ENCODE assay signal across 8 cellular contexts in genomic region chr7:16646427-16647081, GRCh38. TPM values are rescaled to one million over a fixed set of nuclear protein-coding genes. Genes with fewer than 3 reads are reported as not detected.
A peak's percentile ranks its signal among the peaks of the same experiment; 100 is the strongest.
DNase-seq lines count a peak whose midpoint lies in the region; ATAC-seq and TF ChIP-seq lines count a peak whose summit lies in the region.

No MANE protein-coding gene starts in this region.

- peaks cover 57% of the 10 kb centered on the region for H3K4me1 ChIP-seq in DOHH2 (ENCODE audit: control insufficient read depth, low read length)

- no peaks in the 10 kb centered on the region for H3K27me3 Mint-ChIP-seq in naive thymus-derived CD8-positive, alpha-beta T cell

- POLR2A ChIA-PET in naive thymus-derived CD8-positive, alpha-beta T cell (lab: Charles Lee): interaction anchor here (0.8 to 2.6 kb wide), 6 partner anchors 10 to 655 kb away, joined by 3 to 40 read pairs (median 4); partner anchors contain the start of gene CRPPA

- peaks cover 19% of the 10 kb centered on the region for H3F3A ChIP-seq in DOHH2 (ENCODE audit: control insufficient read depth, insufficient read depth)

- peak overlapping the region; percentile 77 for H3K4me2 ChIP-seq in DOHH2 (ENCODE audit: low read length)

- H3K4me1 Mint-ChIP-seq in naive thymus-derived CD8-positive, alpha-beta T cell: peaks cover 32 to 90% (median 71%) of the 10 kb centered on the region in 4 donors

- peak; percentile 0 for ATAC-seq in HG03432 (IDR thresholded peaks at IDR 0.05; ENCODE audit: unreplicated experiment)
- no peak for ATAC-seq in naive thymus-derived CD8-positive, alpha-beta T cell

- no peaks in the 10 kb centered on the region for H3K9me2 ChIP-seq in DOHH2 (replicated peaks; ENCODE audit: control insufficient read depth, low read length)

- TF ChIP-seq CTCF in DOHH2 (IDR thresholded peaks at IDR 0.05; ENCODE audit: low read depth, low read length, poor library complexity, severe bottlenecking): no peak
- TF ChIP-seq CTCF in epithelial cell of esophagus (IDR thresholded peaks at IDR 0.05; ENCODE audit: insufficient read depth, low read depth, low read length, missing control alignments): no peak

- peak overlapping the region; percentile 91 to 100 (median 100) for H3K4me3 Mint-ChIP-seq in naive thymus-derived CD8-positive, alpha-beta T cell

- peak overlapping the region; percentile 40 for H3K27ac ChIP-seq in DOHH2 (ENCODE audit: low read depth, low read length)

- H3K27me3 ChIP-seq in DOHH2 (ENCODE audit: control insufficient read depth, low read length): no peaks in the 10 kb centered on the region

- DNase-seq in SW480 (ENCODE audit: low spot score) (peak; percentile 39), epithelial cell of esophagus (ENCODE audit: low read depth) (peak; percentile 35), iPS-NIHi11 (ENCODE audit: low spot score) (no peak), cerebellar nuclear complex (lab: John Stamatoyannopoulos, UW) (no peak), NCI-H1694 treated with DMSO at 0.1 percent for 48 hours (lab: John Stamatoyannopoulos, UW) (no peak)
- peak in 1 of 10 donors; percentile 54 for DNase-seq in naive thymus-derived CD8-positive, alpha-beta T cell

- H3K9me3 Mint-ChIP-seq in naive thymus-derived CD8-positive, alpha-beta T cell: no peaks in the 10 kb centered on the region

- peaks cover 41% of the 10 kb centered on the region for H3K36me3 ChIP-seq in DOHH2 (ENCODE audit: control insufficient read depth, low read length)

- no peaks in the 10 kb centered on the region for H3K9me3 ChIP-seq in DOHH2 (ENCODE audit: control insufficient read depth, insufficient read depth, low read length)

- peaks cover 0 to 3% (median 0%) of the 10 kb centered on the region in 3 donors for H3K36me3 Mint-ChIP-seq in naive thymus-derived CD8-positive, alpha-beta T cell

- peaks cover 85% of the 10 kb centered on the region for H3K79me2 ChIP-seq in DOHH2 (ENCODE audit: control insufficient read depth, low read length)

- peaks cover 36% of the 10 kb centered on the region for H4K20me1 ChIP-seq in DOHH2 (ENCODE audit: control insufficient read depth, insufficient read depth, low read depth, low read length)

- peak overlapping the region; percentile 96 to 100 (median 98) for H3K27ac Mint-ChIP-seq in naive thymus-derived CD8-positive, alpha-beta T cell

- H3K4me3 ChIP-seq in DOHH2 (ENCODE audit: low read length): peak overlapping the region; percentile 93
- peak overlapping the region; percentile 86 for H3K4me3 ChIP-seq in epithelial cell of esophagus (ENCODE audit: low read length)

RNA-seq across cellular contexts. Expression of gene BZW2, which starts 0.6 kb away (rescaled TPM):
- 10 to 100 TPM; 33.4 to 34.1 TPM for total RNA-seq in naive thymus-derived CD8-positive, alpha-beta T cell
- 10 to 100 TPM; 76.9 to 83.4 (median 81.6) TPM for polyA plus RNA-seq in naive thymus-derived CD8-positive, alpha-beta T cell

RNA-seq across cellular contexts. Expression of gene ANKMY2, which starts 1.0 kb away (rescaled TPM):
- total RNA-seq in naive thymus-derived CD8-positive, alpha-beta T cell: 10 to 100 TPM; 12.3 to 13.6 TPM
- 10 to 100 TPM; 11.9 to 14.7 (median 13.6) TPM for polyA plus RNA-seq in naive thymus-derived CD8-positive, alpha-beta T cell

Comparison
In these comparisons a context has a peak if more than half of its experiments do, and no peak if none do; other contexts are left out.
1. DNase-seq: peak in SW480 (single experiment) and epithelial cell of esophagus (single experiment); none in iPS-NIHi11 (single experiment), cerebellar nuclear complex (0 of 2) and NCI-H1694 treated with DMSO at 0.1 percent for 48 hours (single experiment).